ENCODE assay signal across 10 cellular contexts in genomic region chr6:56683882-56684281, GRCh38. TPM values are rescaled to one million over a fixed set of nuclear protein-coding genes. Genes with fewer than 3 reads are reported as not detected.
DNase-seq lines count a peak whose midpoint lies in the region; ATAC-seq and TF ChIP-seq lines count a peak whose summit lies in the region.
"Had no signal": no experiment of that assay in that cellular context is flagged by ENCODE, and none has a peak within 500 bp of the region (broad histone marks: within the 10 kb centered on the region; RNA-seq: fewer than 3 reads in every experiment).

No MANE protein-coding gene starts in this region.

- TF ChIP-seq CTCF in foreskin fibroblast (IDR thresholded peaks at IDR 0.05; ENCODE audit: low read depth, low read length) (no peak), retinal pigment epithelial cell (conservative IDR thresholded peaks at IDR 0.05; ENCODE audit: low read depth, low read length) (no peak)
- no peak for TF ChIP-seq CTCF in CD4-positive, alpha-beta T cell (IDR thresholded peaks at IDR 0.05)

- H3K4me3 Mint-ChIP-seq in CD4-positive, alpha-beta memory T cell: no peak overlapping the region
- H3K4me3 Mint-ChIP-seq in CD4-positive, alpha-beta T cell: no peak overlapping the region
- H3K4me3 Mint-ChIP-seq: IgD-negative memory B cell, nephron had no signal

- ATAC-seq in SK-N-SH treated with all-trans-retinoic acid at 6 μM for 48 hours: peak; percentile 55; the same call in 2 of the 3 replicates
- ATAC-seq in CD4-positive, alpha-beta T cell (ENCODE audit: poor library complexity): no peak

- H3K36me3 Mint-ChIP-seq in CD4-positive, alpha-beta memory T cell: no peaks in the 10 kb centered on the region
- H3K36me3 Mint-ChIP-seq in CD4-positive, alpha-beta T cell (ENCODE audit: low read depth): no peaks in the 10 kb centered on the region
- H3K36me3 Mint-ChIP-seq: IgD-negative memory B cell had no signal

- no peaks in the 10 kb centered on the region for H3K4me1 Mint-ChIP-seq in CD4-positive, alpha-beta memory T cell
- H3K4me1 Mint-ChIP-seq in CD4-positive, alpha-beta T cell (ENCODE audit: low read depth): no peaks in the 10 kb centered on the region

- no peaks in the 10 kb centered on the region for H3K36me3 ChIP-seq in CD4-positive, alpha-beta memory T cell (ENCODE audit: insufficient read depth, low read length)

- POLR2A ChIA-PET in CD4-positive, alpha-beta memory T cell (lab: Charles Lee; ENCODE audit: partially characterized antibody): no interaction called here
- POLR2A ChIA-PET in CD4-positive, alpha-beta T cell (lab: Charles Lee): no interaction called here

- H3K9me3 ChIP-seq in CD4-positive, alpha-beta memory T cell (ENCODE audit: control insufficient read depth in 1 of 2, low read length in 2 of 2): no peaks in the 10 kb centered on the region
- no peaks in the 10 kb centered on the region for H3K9me3 ChIP-seq in CD4-positive, alpha-beta T cell (ENCODE audit: control insufficient read depth, low read length)

- intact Hi-C loops in CD4-positive, alpha-beta memory T cell (cut with micrococcal nuclease): no loop called here
- intact Hi-C loops in CD4-positive, alpha-beta T cell (cut with DNase I, micrococcal nuclease): no loop called here

- no peak overlapping the region for H3K27ac Mint-ChIP-seq in CD4-positive, alpha-beta memory T cell
- H3K27ac Mint-ChIP-seq in CD4-positive, alpha-beta T cell: no peak overlapping the region
- H3K27ac Mint-ChIP-seq: IgD-negative memory B cell, nephron had no signal

- H3K27me3 ChIP-seq in CD4-positive, alpha-beta memory T cell (ENCODE audit: insufficient read depth, low read length): no peaks in the 10 kb centered on the region
- no peaks in the 10 kb centered on the region for H3K27me3 ChIP-seq in CD4-positive, alpha-beta T cell (ENCODE audit: control insufficient read depth, insufficient read depth, low read length)

- peaks cover 1 to 3% of the 10 kb centered on the region in 2 donors for H3K27me3 Mint-ChIP-seq in CD4-positive, alpha-beta memory T cell
- peaks cover 5% of the 10 kb centered on the region for H3K27me3 Mint-ChIP-seq in CD4-positive, alpha-beta T cell

- no peak overlapping the region for H3K4me3 ChIP-seq in foreskin fibroblast (ENCODE audit: low read depth in 1 of 2, low read length in 2 of 2)
- no peak overlapping the region for H3K4me3 ChIP-seq in retinal pigment epithelial cell (ENCODE audit: low read length)
- no peak overlapping the region for H3K4me3 ChIP-seq in CD4-positive, alpha-beta memory T cell (ENCODE audit: low read length in 2 of 2)

- no peak overlapping the region for H3K27ac ChIP-seq in CD4-positive, alpha-beta memory T cell (ENCODE audit: low read depth, low read length)
- H3K27ac ChIP-seq in CD4-positive, alpha-beta T cell (ENCODE audit: low read depth, low read length): no peak overlapping the region

- no peaks in the 10 kb centered on the region for H3K4me1 ChIP-seq in CD4-positive, alpha-beta memory T cell (ENCODE audit: insufficient read depth, low read length)

- CTCF ChIA-PET in CD4-positive, alpha-beta memory T cell (lab: Charles Lee; ENCODE audit: partially characterized antibody): interaction anchor here (1.1 kb wide), 1 partner anchor 19 kb away, joined by 3 read pairs; no protein-coding TSS in a partner anchor
- CTCF ChIA-PET in CD4-positive, alpha-beta T cell (lab: Charles Lee): no interaction called here

- peak; percentile 69 for DNase-seq in GM03348 (ENCODE audit: low spot score)
- DNase-seq in foreskin fibroblast: peak; percentile 94 to 96
- DNase-seq in retinal pigment epithelial cell (ENCODE audit: low read depth): peak; percentile 64
- DNase-seq in activated CD4-positive, alpha-beta T cell treated with anti-CD3 and anti-CD28 coated beads, Interleukin-2, amount 50 U/mL, for 1 hour: no peak
- DNase-seq in CD4-positive, alpha-beta memory T cell: no peak
- no peak for DNase-seq in stimulated activated CD8-positive, alpha-beta memory T cell treated with anti-CD3 and anti-CD28 coated beads, Interleukin-4, amount 100 ng/mL, for 48 hours
- no peak for DNase-seq in CD4-positive, alpha-beta T cell

- H3K9me3 Mint-ChIP-seq in CD4-positive, alpha-beta memory T cell: peaks cover 0 to 2% (median 0%) of the 10 kb centered on the region in 8 donors
- H3K9me3 Mint-ChIP-seq in CD4-positive, alpha-beta T cell: no peaks in the 10 kb centered on the region
- H3K9me3 Mint-ChIP-seq: nephron had no signal

TF ChIP-seq in SK-N-SH treated with all-trans-retinoic acid at 6 μM for 48 hours, 23 proteins besides CTCF, POLR2A, EP300 and RAD21:
- TF ChIP-seq OSR1 (CRISPR knock-in tag; IDR thresholded peaks at IDR 0.05): no peak
- TF ChIP-seq ZNF565 (CRISPR knock-in tag; conservative IDR thresholded peaks at IDR 0.05; ENCODE audit: low read depth): no peak
- no peak for TF ChIP-seq CSRNP3 (CRISPR knock-in tag; IDR thresholded peaks at IDR 0.05)
- TF ChIP-seq CREB5 (CRISPR knock-in tag; IDR thresholded peaks at IDR 0.05; ENCODE audit: low read depth): no peak
- no peak for TF ChIP-seq ZFP3 (CRISPR knock-in tag; IDR thresholded peaks at IDR 0.05)
- TF ChIP-seq BACH2 (CRISPR knock-in tag; IDR thresholded peaks at IDR 0.05; ENCODE audit: borderline replicate concordance): no peak
- TF ChIP-seq CSDC2 (CRISPR knock-in tag; IDR thresholded peaks at IDR 0.05): no peak
- no peak for TF ChIP-seq ZNF8 (CRISPR knock-in tag; IDR thresholded peaks at IDR 0.05)
- no peak for TF ChIP-seq TSHZ2 (CRISPR knock-in tag; IDR thresholded peaks at IDR 0.05)
- no peak for TF ChIP-seq SNAI2 (CRISPR knock-in tag; IDR thresholded peaks at IDR 0.05)
- TF ChIP-seq ZC3H10 (CRISPR knock-in tag; IDR thresholded peaks at IDR 0.05): no peak

RNA-seq across cellular contexts. Expression of gene DST, which starts 41.2 kb away (rescaled TPM):
- 1 to 10 TPM; 8.1 to 8.8 TPM for total RNA-seq in CD4-positive, alpha-beta memory T cell
- 1 to 10 TPM; 1.1 to 2.2 TPM for polyA plus RNA-seq in CD4-positive, alpha-beta memory T cell
- 1 to 10 TPM; 5.7 to 5.9 TPM for total RNA-seq in CD4-positive, alpha-beta T cell
- polyA plus RNA-seq: IgD-negative memory B cell had no signal

Comparison
In these comparisons a context has a peak if more than half of its experiments do, and no peak if none do; other contexts are left out.
1. DNase-seq: peak in GM03348 (single experiment), foreskin fibroblast (2 of 2) and retinal pigment epithelial cell (single experiment); none in activated CD4-positive, alpha-beta T cell treated with anti-CD3 and anti-CD28 coated beads, Interleukin-2, amount 50 U/mL, for 1 hour (single experiment), CD4-positive, alpha-beta memory T cell (0 of 5), stimulated activated CD8-positive, alpha-beta memory T cell treated with anti-CD3 and anti-CD28 coated beads, Interleukin-4, amount 100 ng/mL, for 48 hours (single experiment) and CD4-positive, alpha-beta T cell (0 of 10).